ENCODE assay signal across 9 cellular contexts in the genomic region with DNA sequence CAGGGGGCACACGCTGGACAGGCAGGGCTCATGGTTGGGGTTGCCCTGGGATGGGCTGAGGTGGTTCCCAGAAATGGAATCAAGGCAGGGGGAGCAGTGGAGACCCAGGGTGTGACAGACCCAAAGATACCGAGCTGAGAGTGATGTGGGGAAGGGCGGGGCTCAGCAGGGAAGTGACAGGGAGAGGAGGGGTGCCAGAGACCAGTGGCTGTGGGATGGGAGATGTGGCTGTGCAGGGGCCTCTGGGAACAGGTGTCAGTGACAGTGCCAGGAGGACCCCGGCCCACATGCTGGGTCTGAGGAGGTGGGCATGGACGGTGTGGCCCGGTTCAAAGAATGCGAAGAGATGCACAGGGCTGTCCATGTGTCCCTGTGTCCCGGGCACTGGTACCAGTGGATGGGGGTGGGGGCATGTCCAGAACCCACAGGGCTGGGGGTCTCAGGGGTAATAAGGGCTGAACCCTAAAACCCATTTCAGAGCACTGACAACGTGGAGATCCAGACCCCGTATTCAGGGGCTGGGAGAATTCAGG. TPM values are rescaled to one million over a fixed set of nuclear protein-coding genes. Genes with fewer than 3 reads are reported as not detected.
DNase-seq lines count a peak whose midpoint lies in the region; ATAC-seq and TF ChIP-seq lines count a peak whose summit lies in the region.
"Had no signal": no experiment of that assay in that cellular context is flagged by ENCODE, and none has a peak within 500 bp of the region (broad histone marks: within the 10 kb centered on the region; RNA-seq: fewer than 3 reads in every experiment).

No MANE protein-coding gene starts in this region.

- peaks cover 7% of the 10 kb centered on the region for H3F3A ChIP-seq in neural progenitor cell (ENCODE audit: low read depth)

- no peaks in the 10 kb centered on the region for H3K27me3 ChIP-seq in CD4-positive, CD25-positive, alpha-beta regulatory T cell (ENCODE audit: control insufficient read depth, insufficient read depth, low read length)
- H3K27me3 ChIP-seq in OCI-LY3 (ENCODE audit: low read depth, low read length) (no peaks in the 10 kb centered on the region), neural progenitor cell (peaks cover 27% of the 10 kb centered on the region)

- H3K79me2 ChIP-seq in OCI-LY3 (ENCODE audit: low read length) = peaks cover 31% of the 10 kb centered on the region
- H3K79me2 ChIP-seq in neural progenitor cell (ENCODE audit: low read depth) = no peaks in the 10 kb centered on the region

- TF ChIP-seq CTCF in OCI-LY3 (IDR thresholded peaks at IDR 0.05; ENCODE audit: low read depth, low read length) (no peak), endothelial cell (IDR thresholded peaks at IDR 0.05; ENCODE audit: unreplicated experiment) (no peak), neural progenitor cell (IDR thresholded peaks at IDR 0.05) (no peak)

- H3K4me1 ChIP-seq in CD4-positive, CD25-positive, alpha-beta regulatory T cell (ENCODE audit: control insufficient read depth, insufficient read depth, low read length, poor library complexity, severe bottlenecking) = peaks cover 37% of the 10 kb centered on the region
- H3K4me1 ChIP-seq in OCI-LY3 (ENCODE audit: low read length) (peaks cover 34% of the 10 kb centered on the region), neural progenitor cell (peaks cover 13% of the 10 kb centered on the region)

- DNase-seq in CD4-positive, CD25-positive, alpha-beta regulatory T cell = no peak
- DNase-seq in endothelial cell (ENCODE audit: low spot score) (no peak), neural progenitor cell (ENCODE audit: low spot score) (no peak), NCI-H1092 treated with DMSO at 0.1 percent for 48 hours (lab: John Stamatoyannopoulos, UW) (no peak), ureter (ENCODE audit: low spot score) (no peak), DMS114 treated with DMSO at 0.1 percent for 48 hours (lab: John Stamatoyannopoulos, UW; ENCODE audit: unreplicated experiment) (no peak)

- no peaks in the 10 kb centered on the region for H3K27me3 Mint-ChIP-seq in CD4-positive, CD25-positive, alpha-beta regulatory T cell
- H3K27me3 Mint-ChIP-seq in endothelial cell (ENCODE audit: unreplicated experiment) (peaks cover 8% of the 10 kb centered on the region), neural progenitor cell (ENCODE audit: insufficient read depth, low read depth) (peaks cover 8% of the 10 kb centered on the region)

- H3K9ac ChIP-seq in OCI-LY3 (ENCODE audit: low read length) = peak overlapping the region; percentile 94
- H3K9ac ChIP-seq in neural progenitor cell = no peak overlapping the region

- H3K4me3 Mint-ChIP-seq in CD4-positive, CD25-positive, alpha-beta regulatory T cell = peak overlapping the region; percentile 76 to 87 (median 84)
- H3K4me3 Mint-ChIP-seq in endothelial cell (ENCODE audit: unreplicated experiment) (peak overlapping the region; percentile 69), neural progenitor cell (peak overlapping the region; percentile 87)

- H3K9me3 Mint-ChIP-seq in CD4-positive, CD25-positive, alpha-beta regulatory T cell = peaks cover 0 to 2% (median 0%) of the 10 kb centered on the region in 7 donors
- H3K9me3 Mint-ChIP-seq in endothelial cell (ENCODE audit: unreplicated experiment) (no peaks in the 10 kb centered on the region), neural progenitor cell (no peaks in the 10 kb centered on the region)

- H3K36me3 Mint-ChIP-seq in CD4-positive, CD25-positive, alpha-beta regulatory T cell = no peaks in the 10 kb centered on the region
- H3K36me3 Mint-ChIP-seq in endothelial cell (ENCODE audit: low read depth, unreplicated experiment) = no peaks in the 10 kb centered on the region
- peaks cover 3% of the 10 kb centered on the region for H3K36me3 Mint-ChIP-seq in neural progenitor cell

- H2AFZ ChIP-seq in OCI-LY3 (ENCODE audit: low read depth, low read length) (no peak overlapping the region), neural progenitor cell (replicated peaks) (no peak overlapping the region)

- H3K27ac ChIP-seq in CD4-positive, CD25-positive, alpha-beta regulatory T cell (ENCODE audit: insufficient read depth, low read length, poor library complexity, severe bottlenecking) = no peak overlapping the region
- H3K27ac ChIP-seq in OCI-LY3 (ENCODE audit: low read length) (no peak overlapping the region), neural progenitor cell (no peak overlapping the region)

- peak overlapping the region; percentile 37 for H3K4me3 ChIP-seq in CD4-positive, CD25-positive, alpha-beta regulatory T cell (ENCODE audit: low read depth, low read length)
- peak overlapping the region; percentile 99 for H3K4me3 ChIP-seq in OCI-LY3 (ENCODE audit: low read length)
- H3K4me3 ChIP-seq in neural progenitor cell = peak overlapping the region; percentile 91

- H3K36me3 ChIP-seq in CD4-positive, CD25-positive, alpha-beta regulatory T cell (ENCODE audit: control insufficient read depth, insufficient read depth, low read length) = no peaks in the 10 kb centered on the region
- H3K36me3 ChIP-seq in OCI-LY3 (replicated peaks; ENCODE audit: low read depth, low read length) (no peaks in the 10 kb centered on the region), neural progenitor cell (no peaks in the 10 kb centered on the region)

- H4K20me1 ChIP-seq in OCI-LY3 (ENCODE audit: insufficient read depth, low read length) = peaks cover 12% of the 10 kb centered on the region; the same call in 1 of the 2 replicates
- H4K20me1 ChIP-seq in neural progenitor cell (ENCODE audit: low read depth) = peaks cover 26% of the 10 kb centered on the region

- ATAC-seq in CD4-positive, CD25-positive, alpha-beta regulatory T cell (ENCODE audit: low read depth in 2 of 2) = no peak
- no peak for ATAC-seq in HG03159 (IDR thresholded peaks at IDR 0.05; ENCODE audit: unreplicated experiment)

- H3K27ac Mint-ChIP-seq in CD4-positive, CD25-positive, alpha-beta regulatory T cell = peak overlapping the region in 2 of 3 donors; percentile 41 to 80
- no peak overlapping the region for H3K27ac Mint-ChIP-seq in endothelial cell (ENCODE audit: unreplicated experiment)
- no peak overlapping the region for H3K27ac Mint-ChIP-seq in neural progenitor cell

- no peaks in the 10 kb centered on the region for H3K9me3 ChIP-seq in CD4-positive, CD25-positive, alpha-beta regulatory T cell (ENCODE audit: control insufficient read depth in 2 of 2, low read length in 2 of 2)
- H3K9me3 ChIP-seq in OCI-LY3 (ENCODE audit: insufficient read depth, low read length) = no peaks in the 10 kb centered on the region
- no peaks in the 10 kb centered on the region for H3K9me3 ChIP-seq in neural progenitor cell (ENCODE audit: low read depth)

- H3K4me2 ChIP-seq in OCI-LY3 (ENCODE audit: low read length) (peak overlapping the region; percentile 94), neural progenitor cell (peak overlapping the region; percentile 93)

- peaks cover 0 to 42% (median 11%) of the 10 kb centered on the region in 4 donors for H3K4me1 Mint-ChIP-seq in CD4-positive, CD25-positive, alpha-beta regulatory T cell
- H3K4me1 Mint-ChIP-seq in endothelial cell (ENCODE audit: unreplicated experiment) = peaks cover 6% of the 10 kb centered on the region
- H3K4me1 Mint-ChIP-seq in neural progenitor cell = peaks cover 15% of the 10 kb centered on the region

RNA-seq across cellular contexts. Expression of gene CABLES2, which starts 1.0 kb away (rescaled TPM):
- 7.0 TPM for total RNA-seq in CD4-positive, CD25-positive, alpha-beta regulatory T cell
- polyA plus RNA-seq in CD4-positive, CD25-positive, alpha-beta regulatory T cell = 1 to 10 TPM in 2 of 4 donors, under 1 TPM in 2; 0.49 to 1.7 (median 1.1) TPM
- total RNA-seq in endothelial cell (ENCODE audit: unreplicated experiment) (9.3 TPM), neural progenitor cell (ENCODE audit: low replicate concordance) (8.1 and 13.8 TPM in 2 replicates), ureter (4.0 TPM)

RNA-seq across cellular contexts. Expression of gene RPS21, which starts 19.1 kb away (rescaled TPM):
- total RNA-seq in CD4-positive, CD25-positive, alpha-beta regulatory T cell = 1,991 TPM
- 1,000 to 10,000 TPM; 1,945 to 3,094 (median 2,628) TPM for polyA plus RNA-seq in CD4-positive, CD25-positive, alpha-beta regulatory T cell
- total RNA-seq in endothelial cell (ENCODE audit: unreplicated experiment) (1,710 TPM), neural progenitor cell (ENCODE audit: low replicate concordance) (1,629 and 1,765 TPM in 2 replicates), ureter (1,691 TPM)

RNA-seq across cellular contexts. Expression of gene RBBP8NL, which starts 21.3 kb away (rescaled TPM):
- not detected for total RNA-seq in CD4-positive, CD25-positive, alpha-beta regulatory T cell
- polyA plus RNA-seq in CD4-positive, CD25-positive, alpha-beta regulatory T cell = not detected
- total RNA-seq in endothelial cell (ENCODE audit: unreplicated experiment) (0.10 TPM), neural progenitor cell (ENCODE audit: low replicate concordance) (0.03 TPM in 1 of 2 replicates, not detected in the other), ureter (11.4 TPM)
- total RNA-seq: NCI-H460 had no signal

RNA-seq across cellular contexts. Expression of gene LAMA5, which starts 38.9 kb away (rescaled TPM):
- 0.91 TPM for total RNA-seq in CD4-positive, CD25-positive, alpha-beta regulatory T cell
- under 1 TPM in 1 of 4 donors, not detected in 3; 0.30 TPM for polyA plus RNA-seq in CD4-positive, CD25-positive, alpha-beta regulatory T cell
- total RNA-seq in endothelial cell (ENCODE audit: unreplicated experiment) (34.5 TPM), neural progenitor cell (ENCODE audit: low replicate concordance) (12.1 and 63.9 TPM in 2 replicates), ureter (433 TPM)

Comparison
In these comparisons a context has a peak if more than half of its experiments do, and no peak if none do; other contexts are left out.
1. H3K4me3 ChIP-seq: peak in every context shown above with its lines; median percentile 99 in OCI-LY3; 91 in neural progenitor cell; 37 in CD4-positive, CD25-positive, alpha-beta regulatory T cell.
2. H3K27ac Mint-ChIP-seq: peak in CD4-positive, CD25-positive, alpha-beta regulatory T cell (2 of 3); none in endothelial cell (single experiment) and neural progenitor cell (single experiment).
3. RNA of gene RBBP8NL, which starts 21.3 kb away (total RNA-seq): 11.4 TPM in ureter (single experiment); 0.10 TPM in endothelial cell (single experiment), not detected in CD4-positive, CD25-positive, alpha-beta regulatory T cell (single experiment) and 0.03 TPM in neural progenitor cell; every median in the first group is over 10 times any median in the second.
4. Peak in every context shown above with its lines, with median percentiles within 50 percentile points of each other: H3K4me3 Mint-ChIP-seq.